16 cellular contexts compared by ENCODE assay signal in the genomic region with DNA sequence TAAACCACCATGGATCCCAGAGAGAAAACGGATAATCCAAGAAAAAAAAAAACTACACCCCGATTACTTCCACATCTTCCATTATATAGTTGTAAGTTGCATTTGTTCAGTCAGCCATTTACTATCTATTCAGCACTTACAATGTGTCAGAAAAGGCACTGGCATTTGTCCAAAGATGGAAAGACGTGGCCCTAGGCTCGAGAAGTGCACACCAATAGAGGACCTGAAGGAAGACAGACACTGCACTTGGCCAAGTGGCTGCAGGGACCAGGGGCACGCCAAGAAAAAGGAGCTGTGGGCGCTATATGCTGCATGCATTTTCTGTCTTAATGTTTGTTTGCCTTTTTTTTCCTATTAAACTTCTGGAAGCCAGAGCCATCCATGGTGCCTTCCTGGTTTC.
"Had no signal": no experiment of that assay in that cellular context is flagged by ENCODE, and none has a peak within 500 bp of the region (broad histone marks: within the 10 kb centered on the region; RNA-seq: fewer than 3 reads in every experiment).

No MANE protein-coding gene starts in this region.

- H3K9me3 ChIP-seq: neutrophil, tibial nerve had no signal

- H3K36me3 ChIP-seq: neutrophil, tibial nerve had no signal

- DNase-seq: activated CD4-positive, alpha-beta T cell treated with anti-CD3 and anti-CD28 coated beads for 36 hours; activated CD8-positive, alpha-beta T cell treated with anti-CD3 and anti-CD28 coated beads for 36 hours; activated naive CD4-positive, alpha-beta T cell treated with Interleukin-2 at 50 U/mL for 16 hours; central memory CD4-positive, alpha-beta T cell; cortex of kidney; effector CD8-positive, alpha-beta T cell; immature natural killer cell; left colon; naive thymus-derived CD4-positive, alpha-beta T cell; right cardiac atrium; stimulated activated CD4-positive, alpha-beta T cell treated with anti-CD3 and anti-CD28 coated beads, Interleukin-1b, Interleukin-23, amount 100 ng/mL, for 48 hours; T1000 had no signal

- H3K4me3 ChIP-seq: lung, tibial nerve had no signal

- H3K27ac ChIP-seq: neutrophil, VCaP had no signal

- H3K27me3 ChIP-seq: neutrophil, tibial nerve had no signal
